Comparison of ENCODE assay signal across 8 cellular contexts in genomic region chr2:231961349-231962166, GRCh38.
A peak's percentile ranks its signal among the peaks of the same experiment; 100 is the strongest.
DNase-seq lines count a peak whose midpoint lies in the region; ATAC-seq and TF ChIP-seq lines count a peak whose summit lies in the region.

Gene DIS3L2, plus strand, starts transcription at chr2:231961713. Its CDS starts 53,215 bp downstream, at chr2:232014928.

- TF ChIP-seq POLR2A in erythroblast (IDR thresholded peaks at IDR 0.05; ENCODE audit: low read length), result peak; percentile 77

- peak within 1 kb of the TSS; percentile 77 to 79 for H3K9ac ChIP-seq in mucosa of rectum (ENCODE audit: low read depth in 1 of 2, low read length in 2 of 2)

- DNase-seq in DMS 273 (lab: John Stamatoyannopoulos, UW; ENCODE audit: unreplicated experiment) (peak; percentile 91), HuH-7.5 (ENCODE audit: low spot score) (peak; percentile 56), OCI-M1 (lab: John Stamatoyannopoulos, UW) (peak; percentile 87), activated T-cell treated with anti-CD3 and anti-CD28 coated beads for 48 hours (ENCODE audit: low read depth) (peak; percentile 82), erythroblast (lab: John Stamatoyannopoulos, UW) (peak; percentile 93 to 94)
- peak; percentile 83 for DNase-seq in stimulated activated CD8-positive, alpha-beta memory T cell treated with anti-CD3 and anti-CD28 coated beads, Interleukin-4, amount 100 ng/mL, for 48 hours

- H3K4me3 ChIP-seq in mucosa of rectum (ENCODE audit: low read length in 2 of 2), result peak within 1 kb of the TSS; percentile 91 to 94

- no peaks in the 10 kb centered on the region for H3K36me3 ChIP-seq in mucosa of rectum (ENCODE audit: control insufficient read depth in 2 of 2, insufficient read depth in 2 of 2, low read length in 2 of 2)

- ATAC-seq in GM21526 (IDR thresholded peaks at IDR 0.05; ENCODE audit: low FRiP score, unreplicated experiment), result peak; percentile 84

- peak within 1 kb of the TSS; percentile 50 to 80 for H3K27ac ChIP-seq in mucosa of rectum (ENCODE audit: low read depth in 2 of 2, low read length in 2 of 2)

- no peaks in the 10 kb centered on the region for H3K27me3 ChIP-seq in mucosa of rectum (ENCODE audit: control insufficient read depth in 2 of 2, insufficient read depth in 2 of 2, low read length in 2 of 2)

- H3K4me1 ChIP-seq in mucosa of rectum (ENCODE audit: control insufficient read depth in 2 of 2, insufficient read depth in 2 of 2, low read length in 2 of 2), result peaks cover 4 to 5% of the 10 kb centered on the region in 2 donors

- H3K9me3 ChIP-seq in mucosa of rectum (ENCODE audit: control insufficient read depth in 2 of 2, low read length in 2 of 2), result no peaks in the 10 kb centered on the region

Comparison
In these comparisons a context has a peak if more than half of its experiments do, and no peak if none do; other contexts are left out.
1. Peak in every context shown above with its lines: DNase-seq, ATAC-seq, H3K4me3 ChIP-seq and H3K27ac ChIP-seq.